ENCODE assay signal across 21 cellular contexts in the genomic region with DNA sequence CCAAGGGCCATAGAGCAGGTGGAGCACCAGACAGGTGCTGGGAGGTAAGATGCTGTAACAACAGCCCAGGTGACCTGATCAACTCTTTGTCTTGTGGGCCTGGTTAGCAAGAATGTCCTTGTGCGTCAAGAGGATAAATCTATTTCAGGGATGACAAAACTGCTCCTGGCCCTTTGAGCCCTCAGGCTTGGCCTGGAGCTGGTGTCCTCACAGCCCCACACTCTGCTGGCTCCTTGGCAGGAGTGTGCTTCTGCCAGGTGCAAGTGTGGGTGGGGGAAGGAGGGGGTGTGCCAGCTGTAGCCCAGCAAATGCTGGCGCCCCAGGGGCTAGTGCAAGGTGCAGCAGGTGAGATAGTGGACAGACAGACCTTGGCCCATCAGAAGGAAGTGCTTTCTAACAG. TPM values are rescaled to one million over a fixed set of nuclear protein-coding genes. Genes with fewer than 3 reads are reported as not detected.
DNase-seq lines count a peak whose midpoint lies in the region; ATAC-seq and TF ChIP-seq lines count a peak whose summit lies in the region.
"Had no signal": no experiment of that assay in that cellular context is flagged by ENCODE, and none has a peak within 500 bp of the region (broad histone marks: within the 10 kb centered on the region; RNA-seq: fewer than 3 reads in every experiment).

No MANE protein-coding gene starts in this region.

- no peak overlapping the region for H3K4me3 ChIP-seq in CD8-positive, alpha-beta T cell (ENCODE audit: low read depth, low read length)
- H3K4me3 ChIP-seq in IMR-90 (ENCODE audit: insufficient read depth, low read depth, low read length) (no peak overlapping the region), psoas muscle (no peak overlapping the region), brain microvascular endothelial cell (ENCODE audit: low read depth, low read length) (no peak overlapping the region)
- H3K4me3 ChIP-seq: BLaER1 treated with 17β-estradiol and CSF1 and Interleukin-3, amounts not matched to agents 10 nM and 100 nM; GM23248; left lung; transverse colon had no signal

- H4K8ac ChIP-seq in IMR-90 (ENCODE audit: low read depth in 2 of 2, low read length in 2 of 2) = no peak overlapping the region

- H2AFZ ChIP-seq in IMR-90 (replicated peaks; ENCODE audit: low read length, poor library complexity) = no peak overlapping the region
- H2AFZ ChIP-seq: GM23248 had no signal

- peak overlapping the region; percentile 55 for H2AK9ac ChIP-seq in IMR-90 (replicated peaks; ENCODE audit: low read depth, low read length, poor library complexity)

- no peak for DNase-seq in CD8-positive, alpha-beta T cell
- DNase-seq in IMR-90 (no peak), T-helper 17 cell (no peak), psoas muscle (no peak), brain microvascular endothelial cell (no peak), CD14-positive monocyte (ENCODE audit: low spot score) (no peak)
- DNase-seq: activated CD4-positive, alpha-beta T cell treated with anti-CD3 and anti-CD28 coated beads for 48 hours; activated naive CD4-positive, alpha-beta T cell treated with Interleukin-2 at 50 U/mL for 16 hours; activated T-cell treated with anti-CD3 and anti-CD28 coated beads, Interleukin-2, amount 50 U/mL, for 72 hours; GM23248; left lung; NCI-H1694 treated with DMSO at 0.1 percent for 48 hours; NCI-H2227 treated with DMSO at 0.1 percent for 48 hours; NCI-H748 treated with DMSO at 0.1 percent for 48 hours; nucleus accumbens; stimulated activated CD4-positive, alpha-beta T cell treated with anti-CD3 and anti-CD28 coated beads, Interleukin-15, amount 100 ng/mL, for 24 hours; transverse colon had no signal

- no peak overlapping the region for H3K4ac ChIP-seq in IMR-90 (ENCODE audit: low read depth, low read length)

- peaks cover 9 to 44% of the 10 kb centered on the region in 2 experiments for H3K79me1 ChIP-seq in IMR-90 (ENCODE audit: low read depth in 1 of 2, low read length in 2 of 2)

- no peak overlapping the region for H3K23ac ChIP-seq in IMR-90 (ENCODE audit: low read depth, low read length)

- TF ChIP-seq CTCF in CD8-positive, alpha-beta T cell (IDR thresholded peaks at IDR 0.05) = no peak
- TF ChIP-seq CTCF in IMR-90 (conservative IDR thresholded peaks at IDR 0.05; ENCODE audit: low read depth, low read length) (no peak), psoas muscle (IDR thresholded peaks at IDR 0.05) (no peak), brain microvascular endothelial cell (IDR thresholded peaks at IDR 0.05; ENCODE audit: low read depth, low read length, missing control alignments) (no peak), CD14-positive monocyte (IDR thresholded peaks at IDR 0.05) (no peak)

- no peak overlapping the region for H2BK20ac ChIP-seq in IMR-90 (ENCODE audit: low read depth, low read length)

- H3K9me3 Mint-ChIP-seq in CD8-positive, alpha-beta T cell = no peaks in the 10 kb centered on the region
- peaks cover 0 to 3% (median 0%) of the 10 kb centered on the region in 7 donors for H3K9me3 Mint-ChIP-seq in CD14-positive monocyte
- H3K9me3 Mint-ChIP-seq: activated T-cell treated with anti-CD3 and anti-CD28 coated beads, Interleukin-2, amount 50 U/mL, for 72 hours; T-helper 1 cell treated with Interleukin-12 subunit alpha and Interleukin-12 subunit beta and Interleukin-4 antibody, amounts not matched to agents 30 μg/mL and 1 μg/mL, for 36 hours had no signal

- no peaks in the 10 kb centered on the region for H3K36me3 ChIP-seq in CD8-positive, alpha-beta T cell (ENCODE audit: insufficient read depth, low read length)
- peaks cover 32% of the 10 kb centered on the region for H3K36me3 ChIP-seq in IMR-90 (ENCODE audit: control insufficient read depth, insufficient read depth, low read length)
- peaks cover 2 to 71% of the 10 kb centered on the region in 2 donors for H3K36me3 ChIP-seq in psoas muscle (ENCODE audit: insufficient read depth in 1 of 2, low read depth in 1 of 2)
- no peaks in the 10 kb centered on the region for H3K36me3 ChIP-seq in brain microvascular endothelial cell (replicated peaks)
- H3K36me3 ChIP-seq: transverse colon had no signal

- H3K27ac Mint-ChIP-seq in CD8-positive, alpha-beta T cell = peak overlapping the region; percentile 71
- H3K27ac Mint-ChIP-seq in T-helper 17 cell (peak overlapping the region; percentile 59), CD14-positive monocyte (peak overlapping the region in 2 of 7 donors; percentile 21 to 72)
- H3K27ac Mint-ChIP-seq: activated T-cell treated with anti-CD3 and anti-CD28 coated beads, Interleukin-2, amount 50 U/mL, for 72 hours; T-helper 1 cell treated with Interleukin-12 subunit alpha and Interleukin-12 subunit beta and Interleukin-4 antibody, amounts not matched to agents 30 μg/mL and 1 μg/mL, for 36 hours had no signal

- in situ Hi-C loops in IMR-90 (cut with MboI; ENCODE audit: low sequenced_read_pairs) = no loop called here
- in situ Hi-C loops in brain microvascular endothelial cell (cut with HindIII; ENCODE audit: low pct_ligation_motif_present, low sequenced_read_pairs) = no loop called here

- H2BK5ac ChIP-seq in IMR-90 (ENCODE audit: low read depth, low read length, poor library complexity, severe bottlenecking) = no peak overlapping the region

- no peak overlapping the region for H2BK120ac ChIP-seq in IMR-90 (ENCODE audit: low read depth, low read length)

- no CpG with 5 or more reads among the region's 2 CpGs for WGBS in IMR-90 (ENCODE audit: extremely low coverage in 2 of 2, insufficient read length in 1 of 2), 2 experiments
- 57 to 71% (median 69%) methylated on average over 2 of the region's 2 CpGs for WGBS in psoas muscle, 3 donors

- no TSS peak for BruUV-seq in IMR-90 (replicated peaks; lab: Mats Ljungman, UMichigan)

- H3K9me3 ChIP-seq in CD8-positive, alpha-beta T cell (ENCODE audit: low read length) = no peaks in the 10 kb centered on the region
- no peaks in the 10 kb centered on the region for H3K9me3 ChIP-seq in IMR-90 (ENCODE audit: control insufficient read depth, insufficient read depth, low read length)
- H3K9me3 ChIP-seq in T-helper 17 cell (ENCODE audit: control insufficient read depth, low read length, poor library complexity, severe bottlenecking) = no peaks in the 10 kb centered on the region
- H3K9me3 ChIP-seq in psoas muscle = no peaks in the 10 kb centered on the region
- H3K9me3 ChIP-seq: left lung, transverse colon had no signal

- no peak overlapping the region for H3K56ac ChIP-seq in IMR-90 (ENCODE audit: extremely low read depth, insufficient read depth, low read length)

- TF ChIP-seq POLR2A in IMR-90 (IDR thresholded peaks at IDR 0.05; ENCODE audit: low read depth, low read length) = no peak

- no peak overlapping the region for H3K14ac ChIP-seq in IMR-90 (replicated peaks; ENCODE audit: low read depth, low read length)

- H3K27me3 Mint-ChIP-seq in CD8-positive, alpha-beta T cell (ENCODE audit: low read depth) = no peaks in the 10 kb centered on the region
- no peaks in the 10 kb centered on the region for H3K27me3 Mint-ChIP-seq in T-helper 17 cell
- H3K27me3 Mint-ChIP-seq in CD14-positive monocyte (ENCODE audit: low read depth in 3 of 3) = no peaks in the 10 kb centered on the region

- dilution Hi-C loops in IMR-90 (cut with HindIII; ENCODE audit: low sequenced_read_pairs, unreplicated experiment) = no loop called here

- intact Hi-C loops in CD8-positive, alpha-beta T cell (cut with DNase I, micrococcal nuclease) = no loop called here
- intact Hi-C loops in IMR-90 (cut with micrococcal nuclease) = no loop called here
- intact Hi-C loops in psoas muscle (cut with DNase I) = loop anchor here in 1 of 2 donors (1.0 kb wide), 1 partner anchor 26 kb away; no protein-coding TSS in a partner anchor
- intact Hi-C loops in CD14-positive monocyte (cut with micrococcal nuclease) = no loop called here

- peaks cover 14% of the 10 kb centered on the region for H4K20me1 ChIP-seq in IMR-90 (ENCODE audit: insufficient read depth, low read length)

- H3K18ac ChIP-seq in IMR-90 (ENCODE audit: low read depth, low read length) = no peak overlapping the region

- H2BK15ac ChIP-seq in IMR-90 (ENCODE audit: low read depth, low read length) = no peak overlapping the region

- POLR2A ChIA-PET in CD8-positive, alpha-beta T cell (lab: Charles Lee) = no interaction called here
- POLR2A ChIA-PET in IMR-90 (lab: Charles Lee; ENCODE audit: unreplicated experiment) = no interaction called here

- H3K27me3 ChIP-seq in CD8-positive, alpha-beta T cell (ENCODE audit: insufficient read depth, low read length) = no peaks in the 10 kb centered on the region
- H3K27me3 ChIP-seq in IMR-90 (ENCODE audit: control insufficient read depth, insufficient read depth, low read length) (no peaks in the 10 kb centered on the region), psoas muscle (ENCODE audit: insufficient read depth in 3 of 3, low read length in 2 of 3) (no peaks in the 10 kb centered on the region), brain microvascular endothelial cell (replicated peaks) (no peaks in the 10 kb centered on the region)
- H3K27me3 ChIP-seq: BLaER1 treated with 17β-estradiol and CSF1 and Interleukin-3, amounts not matched to agents 10 nM and 100 nM; left lung; transverse colon had no signal

- peaks cover 10% of the 10 kb centered on the region; the same call in 1 of the 2 replicates for H3K9me1 ChIP-seq in IMR-90 (ENCODE audit: insufficient read depth, low read length)

- no peak overlapping the region for H3K4me3 Mint-ChIP-seq in CD8-positive, alpha-beta T cell
- no peak overlapping the region for H3K4me3 Mint-ChIP-seq in T-helper 17 cell
- H3K4me3 Mint-ChIP-seq in CD14-positive monocyte = no peak overlapping the region
- H3K4me3 Mint-ChIP-seq: activated T-cell treated with anti-CD3 and anti-CD28 coated beads, Interleukin-2, amount 50 U/mL, for 72 hours; T-helper 1 cell treated with Interleukin-12 subunit alpha and Interleukin-12 subunit beta and Interleukin-4 antibody, amounts not matched to agents 30 μg/mL and 1 μg/mL, for 36 hours had no signal

- peaks cover 29% of the 10 kb centered on the region for H3K4me1 Mint-ChIP-seq in CD8-positive, alpha-beta T cell (ENCODE audit: low read depth)
- H3K4me1 Mint-ChIP-seq in T-helper 17 cell (peaks cover 41% of the 10 kb centered on the region), CD14-positive monocyte (peaks cover 14% of the 10 kb centered on the region)

- ATAC-seq in CD8-positive, alpha-beta T cell = no peak
- no peak for ATAC-seq in IMR-90 (ENCODE audit: low read depth)
- no peak for ATAC-seq in T-helper 17 cell
- peak; percentile 57 to 75 (median 64) for ATAC-seq in psoas muscle
- ATAC-seq in GM21367 (IDR thresholded peaks at IDR 0.05; ENCODE audit: unreplicated experiment) = no peak
- ATAC-seq: activated T-cell treated with anti-CD3 and anti-CD28 coated beads, Interleukin-2, amount 50 U/mL, for 72 hours; left lung had no signal

- no peak overlapping the region for H4K5ac ChIP-seq in IMR-90 (ENCODE audit: low read depth, low read length)

- CTCF ChIA-PET in CD8-positive, alpha-beta T cell (lab: Charles Lee) = no interaction called here
- CTCF ChIA-PET in IMR-90 (lab: Yijun Ruan, JAX) = no interaction called here

- H2AK5ac ChIP-seq in IMR-90 (ENCODE audit: low read depth, low read length) = no peak overlapping the region

- peaks cover 60% of the 10 kb centered on the region for H3K36me3 Mint-ChIP-seq in CD8-positive, alpha-beta T cell
- no peaks in the 10 kb centered on the region for H3K36me3 Mint-ChIP-seq in T-helper 17 cell (ENCODE audit: low read depth)
- H3K36me3 Mint-ChIP-seq in CD14-positive monocyte = peaks cover 62 to 65% of the 10 kb centered on the region in 2 donors

- no peak overlapping the region for H4K91ac ChIP-seq in IMR-90 (ENCODE audit: insufficient read depth, low read depth, low read length)

- TF ChIP-seq RAD21 in IMR-90 (IDR thresholded peaks at IDR 0.05; ENCODE audit: low read length) = no peak

- H3K27ac ChIP-seq in CD8-positive, alpha-beta T cell (ENCODE audit: low read depth, low read length) = no peak overlapping the region
- H3K27ac ChIP-seq in IMR-90 (ENCODE audit: insufficient read depth, low read length) (no peak overlapping the region), psoas muscle (no peak overlapping the region), brain microvascular endothelial cell (no peak overlapping the region)
- H3K27ac ChIP-seq: BLaER1 treated with 17β-estradiol and CSF1 and Interleukin-3, amounts not matched to agents 10 nM and 100 nM; GM23248; HL-60; left lung; transverse colon had no signal

- no peaks in the 10 kb centered on the region for H3K4me1 ChIP-seq in CD8-positive, alpha-beta T cell (ENCODE audit: insufficient read depth, low read length)
- H3K4me1 ChIP-seq in IMR-90 (ENCODE audit: control insufficient read depth, insufficient read depth, low read length) (no peaks in the 10 kb centered on the region), psoas muscle (peaks cover 4% of the 10 kb centered on the region)
- H3K4me1 ChIP-seq: left lung, transverse colon had no signal

- H3K4me2 ChIP-seq in IMR-90 (ENCODE audit: low read depth, low read length) = no peak overlapping the region
- H3K4me2 ChIP-seq: BLaER1 treated with 17β-estradiol and CSF1 and Interleukin-3, amounts not matched to agents 10 nM and 100 nM had no signal

- H3K9ac ChIP-seq in IMR-90 (ENCODE audit: low read depth, low read length) = no peak overlapping the region
- H3K9ac ChIP-seq: BLaER1 treated with 17β-estradiol and CSF1 and Interleukin-3, amounts not matched to agents 10 nM and 100 nM; GM23248 had no signal

RNA-seq across cellular contexts. Expression of gene AMPD3, which starts 19.5 kb away (rescaled TPM):
- 10 to 100 TPM; 10.6 to 12.1 TPM for total RNA-seq in CD8-positive, alpha-beta T cell
- total RNA-seq in IMR-90 (2012; rRNA removed) = 8.1 and 8.6 TPM in 2 replicates
- 10.8 and 12.1 TPM in 2 replicates for polyA plus RNA-seq in IMR-90 (2012; rRNA removed)
- 7.4 and 13.3 TPM in 2 replicates for polyA plus RNA-seq in IMR-90 (2012; cell fraction: cytosol; rRNA removed)
- polyA plus RNA-seq in IMR-90 (2012; cell fraction: nucleus; rRNA removed; ENCODE audit: low replicate concordance) = 19.2 and 26.6 TPM in 2 replicates
- total RNA-seq in T-helper 17 cell = 10 to 100 TPM; 16.8 to 20.2 TPM
- 100 to 1,000 TPM in 3 of 4 donors, 10 to 100 TPM in 1; 45.4 to 120 (median 110) TPM for total RNA-seq in psoas muscle
- 10 to 100 TPM; 23.5 to 67.7 (median 57.9) TPM for polyA plus RNA-seq in psoas muscle
- 10 to 100 TPM; 10.5 to 14.3 TPM for polyA plus RNA-seq in CD14-positive monocyte

Comparison
In these comparisons a context has a peak if more than half of its experiments do, and no peak if none do; other contexts are left out.
1. ATAC-seq: peak in psoas muscle (4 of 4); none in CD8-positive, alpha-beta T cell (single experiment), IMR-90 (single experiment), T-helper 17 cell (single experiment) and GM21367 (single experiment).